Comparison of ENCODE assay signal across 11 cellular contexts in genomic region chr2:74004212-74005182, GRCh38. TPM values are rescaled to one million over a fixed set of nuclear protein-coding genes. Genes with fewer than 3 reads are reported as not detected.
DNase-seq lines count a peak whose midpoint lies in the region; ATAC-seq, FAIRE-seq and TF ChIP-seq lines count a peak whose summit lies in the region.
"Had no signal": no experiment of that assay in that cellular context is flagged by ENCODE, and none has a peak within 500 bp of the region (broad histone marks: within the 10 kb centered on the region; RNA-seq: fewer than 3 reads in every experiment).

No MANE protein-coding gene starts in this region.

- FAIRE-seq in GM12892 (lab: Jason Lieb, UNC), result no peak
- FAIRE-seq: GM18507, pancreas had no signal

- peak overlapping the region; percentile 29 for H3K4me3 Mint-ChIP-seq in activated T-cell treated with anti-CD3 and anti-CD28 coated beads, Interleukin-2, amount 50 U/mL, for 4 hours
- H3K4me3 Mint-ChIP-seq in WTC11, result peak overlapping the region; percentile 57

- POLR2A ChIA-PET in WTC11 (lab: Charles Lee), result interaction anchor here (2.2 kb wide), 1 partner anchor 16 kb away, joined by 5 read pairs; no protein-coding TSS in a partner anchor

- no peak for ATAC-seq in activated T-cell treated with anti-CD3 and anti-CD28 coated beads, Interleukin-2, amount 50 U/mL, for 4 hours
- ATAC-seq in WTC11, result no peak
- ATAC-seq: HCT116, pancreas had no signal

- no peaks in the 10 kb centered on the region for H3K9me3 Mint-ChIP-seq in activated T-cell treated with anti-CD3 and anti-CD28 coated beads, Interleukin-2, amount 50 U/mL, for 4 hours
- H3K9me3 Mint-ChIP-seq in WTC11, result no peaks in the 10 kb centered on the region

- peaks cover 15% of the 10 kb centered on the region for H3K27me3 ChIP-seq in iPS-20b (ENCODE audit: insufficient read depth, low read length)
- H3K27me3 ChIP-seq: pancreas had no signal

- H3K4me1 ChIP-seq in iPS-20b (ENCODE audit: insufficient read depth, low read length), result peaks cover 43% of the 10 kb centered on the region

- H3K36me3 Mint-ChIP-seq in activated T-cell treated with anti-CD3 and anti-CD28 coated beads, Interleukin-2, amount 50 U/mL, for 4 hours (ENCODE audit: insufficient read depth), result peaks cover 14% of the 10 kb centered on the region
- H3K36me3 Mint-ChIP-seq in WTC11, result no peaks in the 10 kb centered on the region

- no peaks in the 10 kb centered on the region for H3K27me3 Mint-ChIP-seq in activated T-cell treated with anti-CD3 and anti-CD28 coated beads, Interleukin-2, amount 50 U/mL, for 4 hours (ENCODE audit: low read depth)
- H3K27me3 Mint-ChIP-seq in WTC11 (ENCODE audit: low read depth), result no peaks in the 10 kb centered on the region

- peak overlapping the region; percentile 37; the same call in 1 of the 2 replicates for H3K9ac ChIP-seq in iPS-20b (ENCODE audit: low read depth, low read length)

- no peak for TF ChIP-seq CTCF in WTC11 (IDR thresholded peaks at IDR 0.05)

- no peak overlapping the region for H3K27ac ChIP-seq in iPS-20b (ENCODE audit: low read length)
- H3K27ac ChIP-seq in temporal lobe (ENCODE audit: low read depth, low read length), result peak overlapping the region; percentile 65
- H3K27ac ChIP-seq: pancreas had no signal

- H3K36me3 ChIP-seq in iPS-20b (ENCODE audit: insufficient read depth, low read depth, low read length), result peaks cover 13% of the 10 kb centered on the region; the same call in 1 of the 2 replicates
- H3K36me3 ChIP-seq: pancreas had no signal

- peaks cover 58% of the 10 kb centered on the region for H3K4me1 Mint-ChIP-seq in activated T-cell treated with anti-CD3 and anti-CD28 coated beads, Interleukin-2, amount 50 U/mL, for 4 hours (ENCODE audit: low read depth)
- H3K4me1 Mint-ChIP-seq in WTC11, result peaks cover 83% of the 10 kb centered on the region

- no peaks in the 10 kb centered on the region for H3K9me3 ChIP-seq in iPS-20b (ENCODE audit: insufficient read depth, low read depth, low read length)
- H3K9me3 ChIP-seq: pancreas had no signal

- no peak for TF ChIP-seq POLR2A in GM12892 (IDR thresholded peaks at IDR 0.05; ENCODE audit: low read depth, low read length)

- peak overlapping the region; percentile 76 for H3K27ac Mint-ChIP-seq in WTC11

- peak overlapping the region; percentile 48 for H3K4me3 ChIP-seq in iPS-20b (ENCODE audit: low read length)
- H3K4me3 ChIP-seq: pancreas had no signal

- CTCF ChIA-PET in WTC11 (lab: Charles Lee), result interaction anchor here (0.9 to 1.8 kb wide), 5 partner anchors 15 to 116 kb away, joined by 3 to 5 read pairs (median 4); no protein-coding TSS in a partner anchor

- no peak for DNase-seq in activated T-cell treated with anti-CD3 and anti-CD28 coated beads, Interleukin-2, amount 50 U/mL, for 4 hours
- no peak for DNase-seq in activated T-cell treated with anti-CD3 and anti-CD28 coated beads, Interleukin-2, amount 50 U/mL, for 1 hour
- DNase-seq in WTC11 (ENCODE audit: low spot score) (no peak), GM12892 (ENCODE audit: insufficient read length) (no peak), H4 (ENCODE audit: low spot score) (no peak), NCI-H526 (lab: John Stamatoyannopoulos, UW) (no peak)
- DNase-seq: pancreas had no signal

TF ChIP-seq in WTC11, 78 proteins besides CTCF, POLR2A, EP300 and RAD21:
- TF ChIP-seq MYBL2 (CRISPR knock-in tag; IDR thresholded peaks at IDR 0.05) (no peak), CDX4 (CRISPR knock-in tag; IDR thresholded peaks at IDR 0.05; ENCODE audit: borderline replicate concordance) (no peak), KAT7 (CRISPR knock-in tag; IDR thresholded peaks at IDR 0.05; ENCODE audit: borderline replicate concordance) (no peak), NFE2L1 (CRISPR knock-in tag; IDR thresholded peaks at IDR 0.05) (no peak), SMAD3 (CRISPR knock-in tag; IDR thresholded peaks at IDR 0.05; ENCODE audit: borderline replicate concordance) (no peak), GRHL2 (CRISPR knock-in tag; IDR thresholded peaks at IDR 0.05; ENCODE audit: insufficient replicate concordance, severe bottlenecking) (no peak)

RNA-seq across cellular contexts. Expression of gene TET3, which starts 19.8 kb away (rescaled TPM):
- 10 to 100 TPM; 30.8 to 34.0 (median 31.7) TPM for total RNA-seq in activated T-cell treated with anti-CD3 and anti-CD28 coated beads, Interleukin-2, amount 50 U/mL, for 4 hours
- total RNA-seq in WTC11 (2021) (16.4 to 19.3 TPM (median 18.2 TPM) in 3 replicates), temporal lobe (21.4 TPM)
- polyA plus RNA-seq in GM12892 (2012; ENCODE audit: missing spikeins), result 12.0 TPM
- total RNA-seq in H4 (2014; rRNA removed; shearing (Covaris generic)), result 4.7 and 4.9 TPM in 2 replicates
